8 cellular contexts compared by ENCODE assay signal in genomic region chr13:52600666-52601065, GRCh38. TPM values are rescaled to one million over a fixed set of nuclear protein-coding genes. Genes with fewer than 3 reads are reported as not detected.
DNase-seq lines count a peak whose midpoint lies in the region; ATAC-seq and TF ChIP-seq lines count a peak whose summit lies in the region.

No MANE protein-coding gene starts in this region.

- H3K27me3 Mint-ChIP-seq in MCF 10A (ENCODE audit: insufficient read depth, unreplicated experiment) (no peaks in the 10 kb centered on the region), mesothelial cell of epicardium (ENCODE audit: low read depth) (no peaks in the 10 kb centered on the region)

- DNase-seq in left ventricle myocardium inferior (no peak), cardiac septum (ENCODE audit: low spot score) (no peak), MCF 10A (ENCODE audit: unreplicated experiment) (peak; percentile 8), mesothelial cell of epicardium (ENCODE audit: low spot score in 2 of 2, unreplicated experiment in 2 of 2) (no peak), vagina (ENCODE audit: extremely low spot score in 2 of 2) (no peak), Karpas-422 (no peak)
- no peak for DNase-seq in activated CD4-positive, alpha-beta T cell treated with anti-CD3 and anti-CD28 coated beads for 1 hour

- no peak overlapping the region for H2AFZ ChIP-seq in Karpas-422 (ENCODE audit: low read length)

- BruUV-seq in MCF 10A (replicated peaks; lab: Mats Ljungman, UMichigan) = no TSS peak

- no peaks in the 10 kb centered on the region for H4K20me1 ChIP-seq in Karpas-422 (ENCODE audit: insufficient read depth, low read depth, low read length)

- H3K4me3 ChIP-seq in left ventricle myocardium inferior = peak overlapping the region; percentile 83
- H3K4me3 ChIP-seq in vagina = peak overlapping the region; percentile 61 to 91
- H3K4me3 ChIP-seq in Karpas-422 (ENCODE audit: low read length) = no peak overlapping the region

- peak overlapping the region; percentile 78 for H3K4me3 Mint-ChIP-seq in MCF 10A (ENCODE audit: unreplicated experiment)
- H3K4me3 Mint-ChIP-seq in mesothelial cell of epicardium = peak overlapping the region; percentile 73

- H3K27ac Mint-ChIP-seq in MCF 10A (ENCODE audit: low read depth, unreplicated experiment) = peak overlapping the region; percentile 96
- peak overlapping the region; percentile 95 for H3K27ac Mint-ChIP-seq in mesothelial cell of epicardium

- peaks cover 18% of the 10 kb centered on the region for H3K4me1 Mint-ChIP-seq in MCF 10A (ENCODE audit: insufficient read depth, unreplicated experiment)
- H3K4me1 Mint-ChIP-seq in mesothelial cell of epicardium = peaks cover 25% of the 10 kb centered on the region

- intact Hi-C loops in left ventricle myocardium inferior (cut with micrococcal nuclease) (no loop called here), cardiac septum (cut with DNase I) (no loop called here), MCF 10A (cut with micrococcal nuclease) (loop anchor here (10.0 kb wide), 1 partner anchor 594 kb away; no protein-coding TSS in a partner anchor), vagina (cut with DNase I) (no loop called here)

- POLR2A ChIA-PET in MCF 10A (lab: Yijun Ruan, JAX) = interaction anchor here (0.8 to 3.4 kb wide), 5 partner anchors 16 to 150 kb away, joined by 3 to 36 read pairs (median 6); partner anchors contain the start of genes SUGT1 and VPS36

- CTCF ChIA-PET in MCF 10A (lab: Yijun Ruan, JAX) = interaction anchor here (0.6 to 1.1 kb wide), 2 partner anchors 53 to 191 kb away, joined by 3 to 4 read pairs; no protein-coding TSS in a partner anchor

- H3K9me2 ChIP-seq in Karpas-422 (replicated peaks; ENCODE audit: insufficient read depth, low read length) = no peaks in the 10 kb centered on the region

- H3K79me2 ChIP-seq in Karpas-422 (ENCODE audit: low read length) = no peaks in the 10 kb centered on the region

- H3K9me3 ChIP-seq in left ventricle myocardium inferior (replicated peaks) = no peaks in the 10 kb centered on the region
- no peaks in the 10 kb centered on the region for H3K9me3 ChIP-seq in vagina
- no peaks in the 10 kb centered on the region for H3K9me3 ChIP-seq in Karpas-422 (ENCODE audit: low read length)

- H3K9me3 Mint-ChIP-seq in MCF 10A (ENCODE audit: unreplicated experiment) (no peaks in the 10 kb centered on the region), mesothelial cell of epicardium (no peaks in the 10 kb centered on the region)

- H3K36me3 ChIP-seq in left ventricle myocardium inferior = no peaks in the 10 kb centered on the region
- no peaks in the 10 kb centered on the region for H3K36me3 ChIP-seq in vagina
- no peaks in the 10 kb centered on the region for H3K36me3 ChIP-seq in Karpas-422 (ENCODE audit: insufficient read depth, low read length)

- H3K27ac ChIP-seq in left ventricle myocardium inferior (replicated peaks) (peak overlapping the region; percentile 89), vagina (peak overlapping the region; percentile 66), Karpas-422 (ENCODE audit: low read length) (no peak overlapping the region)

- H3K9ac ChIP-seq in Karpas-422 (ENCODE audit: low read length) = no peak overlapping the region

- H3K36me3 Mint-ChIP-seq in MCF 10A (ENCODE audit: insufficient read depth, unreplicated experiment) (no peaks in the 10 kb centered on the region), mesothelial cell of epicardium (peaks cover 3% of the 10 kb centered on the region)

- ATAC-seq in HG03460 (IDR thresholded peaks at IDR 0.05; ENCODE audit: unreplicated experiment) = no peak

- H3K4me2 ChIP-seq in Karpas-422 (ENCODE audit: low read depth, low read length, poor library complexity, severe bottlenecking) = no peak overlapping the region

- peaks cover 18% of the 10 kb centered on the region for H3K4me1 ChIP-seq in left ventricle myocardium inferior
- H3K4me1 ChIP-seq in vagina = peaks cover 16% of the 10 kb centered on the region
- H3K4me1 ChIP-seq in Karpas-422 (ENCODE audit: low read length) = no peaks in the 10 kb centered on the region

- no peaks in the 10 kb centered on the region for H3K27me3 ChIP-seq in left ventricle myocardium inferior (ENCODE audit: low read depth)
- no peaks in the 10 kb centered on the region for H3K27me3 ChIP-seq in vagina
- H3K27me3 ChIP-seq in Karpas-422 (ENCODE audit: low read length) = no peaks in the 10 kb centered on the region

- TF ChIP-seq POLR2A in vagina (IDR thresholded peaks at IDR 0.05) = no peak

- TF ChIP-seq CTCF in left ventricle myocardium inferior (IDR thresholded peaks at IDR 0.05; ENCODE audit: borderline replicate concordance) = no peak
- no peak for TF ChIP-seq CTCF in MCF 10A (IDR thresholded peaks at IDR 0.05; ENCODE audit: unreplicated experiment)
- no peak for TF ChIP-seq CTCF in mesothelial cell of epicardium (IDR thresholded peaks at IDR 0.05; ENCODE audit: unreplicated experiment)
- TF ChIP-seq CTCF in vagina (IDR thresholded peaks at IDR 0.05) = no peak

RNA-seq across cellular contexts. Expression of gene HNRNPA1L2, which starts 41.6 kb away (rescaled TPM):
- total RNA-seq in left ventricle myocardium inferior (3.2 TPM), cardiac septum (4.3 TPM), MCF 10A (2022) (10.1 and 11.5 TPM in 2 replicates), mesothelial cell of epicardium (16.4 to 18.5 TPM (median 18.1 TPM) in 3 replicates), vagina (3.2 TPM)
- total RNA-seq in Karpas-422 (2014; rRNA removed; shearing (Covaris generic); ENCODE audit: low replicate concordance) = 2.2 and 7.3 TPM in 2 replicates

RNA-seq across cellular contexts. Expression of gene SUGT1, which starts 52.0 kb away (rescaled TPM):
- total RNA-seq in left ventricle myocardium inferior = 57.8 TPM
- 49.1 TPM for total RNA-seq in cardiac septum
- total RNA-seq in MCF 10A (2022) = 49.0 and 58.4 TPM in 2 replicates
- 38.5 to 42.4 TPM (median 41.6 TPM) in 3 replicates for total RNA-seq in mesothelial cell of epicardium
- total RNA-seq in vagina = 24.1 TPM
- 44.0 and 45.7 TPM in 2 replicates for total RNA-seq in Karpas-422 (2014; rRNA removed; shearing (Covaris generic); ENCODE audit: low replicate concordance)
